ENCODE assay signal across 8 cellular contexts in genomic region chr11:789951-790350, GRCh38. TPM values are rescaled to one million over a fixed set of nuclear protein-coding genes. Genes with fewer than 3 reads are reported as not detected.
DNase-seq lines count a peak whose midpoint lies in the region; ATAC-seq and FAIRE-seq lines count a peak whose summit lies in the region.

CEND1 (minus strand) TSS chr11:790090; CDS start chr11:788576, 1,514 bp downstream.

- peaks cover 4% of the 10 kb centered on the region for H3K4me1 ChIP-seq in CD8-positive, alpha-beta memory T cell (ENCODE audit: insufficient read depth, low read length)

- no peak within 1 kb of the TSS for H3K27ac Mint-ChIP-seq in stimulated activated effector memory CD8-positive, alpha-beta T cell treated with anti-CD3 and anti-CD28 coated beads, Interleukin-12 subunit alpha, Interleukin-12 subunit beta, amount 100 ng/mL, for 72 hours
- peak within 1 kb of the TSS in 1 of 8 donors; percentile 92 for H3K27ac Mint-ChIP-seq in CD8-positive, alpha-beta memory T cell

- intact Hi-C loops in Right ventricle myocardium inferior (cut with DNase I), result no loop called here
- intact Hi-C loops in cardiac septum (cut with DNase I), result no loop called here

- FAIRE-seq in frontal cortex (lab: Jason Lieb, UNC), result no peak
- FAIRE-seq in urothelium cell line (lab: Jason Lieb, UNC), result no peak

- H3K27me3 ChIP-seq in CD8-positive, alpha-beta memory T cell (ENCODE audit: insufficient read depth, low read length, poor library complexity, severe bottlenecking), result no peaks in the 10 kb centered on the region

- H3K36me3 ChIP-seq in CD8-positive, alpha-beta memory T cell (ENCODE audit: insufficient read depth, low read length), result peaks cover 4% of the 10 kb centered on the region

- ATAC-seq in Right ventricle myocardium inferior, result peak; percentile 27
- ATAC-seq in stimulated activated effector memory CD8-positive, alpha-beta T cell treated with anti-CD3 and anti-CD28 coated beads, Interleukin-12 subunit alpha, Interleukin-12 subunit beta, amount 100 ng/mL, for 72 hours, result peak; percentile 44
- ATAC-seq in HG02885 (IDR thresholded peaks at IDR 0.05; ENCODE audit: poor library complexity, unreplicated experiment), result no peak

- H3K27me3 Mint-ChIP-seq in CD8-positive, alpha-beta memory T cell, result peaks cover 3% of the 10 kb centered on the region in 2 donors

- no peaks in the 10 kb centered on the region for H3K9me3 ChIP-seq in CD8-positive, alpha-beta memory T cell (ENCODE audit: low read length)

- H3K27ac ChIP-seq in CD8-positive, alpha-beta memory T cell (ENCODE audit: low read depth, low read length), result no peak within 1 kb of the TSS

- POLR2A ChIA-PET in CD8-positive, alpha-beta memory T cell (lab: Charles Lee), result interaction anchor here (0.6 to 1.1 kb wide), 2 partner anchors 24 to 84 kb away, joined by 3 to 4 read pairs; no protein-coding TSS in a partner anchor

- no peaks in the 10 kb centered on the region for H3K4me1 Mint-ChIP-seq in stimulated activated effector memory CD8-positive, alpha-beta T cell treated with anti-CD3 and anti-CD28 coated beads, Interleukin-12 subunit alpha, Interleukin-12 subunit beta, amount 100 ng/mL, for 72 hours
- H3K4me1 Mint-ChIP-seq in CD8-positive, alpha-beta memory T cell, result peaks cover 0 to 20% (median 4%) of the 10 kb centered on the region in 3 donors

- DNase-seq in Right ventricle myocardium inferior (ENCODE audit: missing footprints) (no peak), cardiac septum (ENCODE audit: low spot score) (no peak), frontal cortex (ENCODE audit: low spot score in 2 of 2) (peak; percentile 86 to 90), urothelium cell line (ENCODE audit: low spot score) (no peak)
- DNase-seq in activated CD4-positive, CD25-positive, alpha-beta regulatory T cell treated with anti-CD3 and anti-CD28 coated beads, Interleukin-2, amount 50 U/mL, for 72 hours, result peak; percentile 57
- no peak for DNase-seq in stimulated activated effector memory CD8-positive, alpha-beta T cell treated with anti-CD3 and anti-CD28 coated beads, Interleukin-12 subunit alpha, Interleukin-12 subunit beta, amount 100 ng/mL, for 72 hours (ENCODE audit: low spot score in 2 of 2)
- no peak for DNase-seq in CD8-positive, alpha-beta memory T cell

- no peaks in the 10 kb centered on the region for H3K9me3 Mint-ChIP-seq in stimulated activated effector memory CD8-positive, alpha-beta T cell treated with anti-CD3 and anti-CD28 coated beads, Interleukin-12 subunit alpha, Interleukin-12 subunit beta, amount 100 ng/mL, for 72 hours
- no peaks in the 10 kb centered on the region for H3K9me3 Mint-ChIP-seq in CD8-positive, alpha-beta memory T cell

- no peak within 1 kb of the TSS for H3K4me3 ChIP-seq in CD8-positive, alpha-beta memory T cell (ENCODE audit: low read length)

- peaks cover 35% of the 10 kb centered on the region for H3K36me3 Mint-ChIP-seq in stimulated activated effector memory CD8-positive, alpha-beta T cell treated with anti-CD3 and anti-CD28 coated beads, Interleukin-12 subunit alpha, Interleukin-12 subunit beta, amount 100 ng/mL, for 72 hours
- peaks cover 0 to 23% (median 0%) of the 10 kb centered on the region in 3 donors for H3K36me3 Mint-ChIP-seq in CD8-positive, alpha-beta memory T cell

- peak within 1 kb of the TSS; percentile 25 for H3K4me3 Mint-ChIP-seq in stimulated activated effector memory CD8-positive, alpha-beta T cell treated with anti-CD3 and anti-CD28 coated beads, Interleukin-12 subunit alpha, Interleukin-12 subunit beta, amount 100 ng/mL, for 72 hours
- H3K4me3 Mint-ChIP-seq in CD8-positive, alpha-beta memory T cell, result peak within 1 kb of the TSS in 2 of 7 donors; percentile 19 to 32

- CTCF ChIA-PET in CD8-positive, alpha-beta memory T cell (lab: Charles Lee), result no interaction called here

RNA-seq across cellular contexts. Expression of gene CEND1, which starts in this region (rescaled TPM):
- total RNA-seq in Right ventricle myocardium inferior (not detected), cardiac septum (0.65 TPM), frontal cortex (7.3 TPM)
- 1 to 10 TPM; 2.1 to 2.6 TPM for total RNA-seq in CD8-positive, alpha-beta memory T cell
- 0.13 TPM for polyA plus RNA-seq in CD8-positive, alpha-beta memory T cell

Comparison
In these comparisons a context has a peak if more than half of its experiments do, and no peak if none do; other contexts are left out.
1. Peak in ATAC-seq in Right ventricle myocardium inferior; RNA of the gene not detected or under 1 TPM.
2. DNase-seq: peak in activated CD4-positive, CD25-positive, alpha-beta regulatory T cell treated with anti-CD3 and anti-CD28 coated beads, Interleukin-2, amount 50 U/mL, for 72 hours (single experiment) and frontal cortex (2 of 2); none in Right ventricle myocardium inferior (single experiment), cardiac septum (single experiment), stimulated activated effector memory CD8-positive, alpha-beta T cell treated with anti-CD3 and anti-CD28 coated beads, Interleukin-12 subunit alpha, Interleukin-12 subunit beta, amount 100 ng/mL, for 72 hours (0 of 2), urothelium cell line (single experiment) and CD8-positive, alpha-beta memory T cell (0 of 5).